8 cellular contexts compared by ENCODE assay signal in genomic region chr7:32494946-32495297, GRCh38. TPM values are rescaled to one million over a fixed set of nuclear protein-coding genes. Genes with fewer than 3 reads are reported as not detected.
DNase-seq lines count a peak whose midpoint lies in the region; ATAC-seq and TF ChIP-seq lines count a peak whose summit lies in the region.

No MANE protein-coding gene starts in this region.

- peaks cover 41% of the 10 kb centered on the region for H3K4me1 Mint-ChIP-seq in activated CD4-positive, alpha-beta T cell treated with anti-CD3 and anti-CD28 coated beads, Interleukin-2, amount 10 ng/mL, durations not matched to agents 7 days and 5 days
- H3K4me1 Mint-ChIP-seq in brain (peaks cover 45% of the 10 kb centered on the region), memory B cell (peaks cover 24% of the 10 kb centered on the region)

- no peak for TF ChIP-seq CTCF in brain (conservative IDR thresholded peaks at IDR 0.05)

- peak overlapping the region; percentile 89 for H3K27ac Mint-ChIP-seq in activated CD4-positive, alpha-beta T cell treated with anti-CD3 and anti-CD28 coated beads, Interleukin-2, amount 10 ng/mL, durations not matched to agents 7 days and 5 days
- peak overlapping the region; percentile 92 to 98 (median 95) for H3K27ac Mint-ChIP-seq in brain
- H3K27ac Mint-ChIP-seq in memory B cell, result peak overlapping the region; percentile 96

- CTCF ChIA-PET in activated CD4-positive, alpha-beta T cell treated with anti-CD3 and anti-CD28 coated beads, Interleukin-2, amount 10 ng/mL, durations not matched to agents 7 days and 5 days (lab: Charles Lee), result no interaction called here

- H3K36me3 Mint-ChIP-seq in activated CD4-positive, alpha-beta T cell treated with anti-CD3 and anti-CD28 coated beads, Interleukin-2, amount 10 ng/mL, durations not matched to agents 7 days and 5 days (ENCODE audit: low read depth), result peaks cover 15% of the 10 kb centered on the region
- H3K36me3 Mint-ChIP-seq in brain, result peaks cover 36% of the 10 kb centered on the region
- peaks cover 4% of the 10 kb centered on the region for H3K36me3 Mint-ChIP-seq in memory B cell

- POLR2A ChIA-PET in activated CD4-positive, alpha-beta T cell treated with anti-CD3 and anti-CD28 coated beads, Interleukin-2, amount 10 ng/mL, durations not matched to agents 7 days and 5 days (lab: Charles Lee), result no interaction called here

- peak overlapping the region; percentile 96 for H3K4me3 Mint-ChIP-seq in activated CD4-positive, alpha-beta T cell treated with anti-CD3 and anti-CD28 coated beads, Interleukin-2, amount 10 ng/mL, durations not matched to agents 7 days and 5 days
- H3K4me3 Mint-ChIP-seq in brain (peak overlapping the region; percentile 89 to 99 (median 96)), memory B cell (peak overlapping the region; percentile 99)

- peak; percentile 13 for ATAC-seq in HG03460 (IDR thresholded peaks at IDR 0.05; ENCODE audit: unreplicated experiment)
- no peak for ATAC-seq in memory B cell (ENCODE audit: low read depth)

- H3K27me3 Mint-ChIP-seq in activated CD4-positive, alpha-beta T cell treated with anti-CD3 and anti-CD28 coated beads, Interleukin-2, amount 10 ng/mL, durations not matched to agents 7 days and 5 days, result no peaks in the 10 kb centered on the region
- H3K27me3 Mint-ChIP-seq in brain, result peaks cover 14% of the 10 kb centered on the region
- H3K27me3 Mint-ChIP-seq in memory B cell, result no peaks in the 10 kb centered on the region

- H3K9me3 Mint-ChIP-seq in activated CD4-positive, alpha-beta T cell treated with anti-CD3 and anti-CD28 coated beads, Interleukin-2, amount 10 ng/mL, durations not matched to agents 7 days and 5 days, result no peaks in the 10 kb centered on the region
- peaks cover 0 to 8% (median 3%) of the 10 kb centered on the region in 5 experiments for H3K9me3 Mint-ChIP-seq in brain
- no peaks in the 10 kb centered on the region for H3K9me3 Mint-ChIP-seq in memory B cell

- no peak for DNase-seq in activated CD4-positive, alpha-beta T cell treated with anti-CD3 and anti-CD28 coated beads, Interleukin-2, amount 10 ng/mL, durations not matched to agents 7 days and 5 days
- DNase-seq in activated CD4-positive, alpha-beta T cell treated with anti-CD3 and anti-CD28 coated beads, Interleukin-2, amount 50 U/mL, for 1 hour, result no peak
- no peak for DNase-seq in memory B cell (ENCODE audit: low spot score in 2 of 2)
- DNase-seq in AML-193 (lab: John Stamatoyannopoulos, UW), result no peak
- no peak for DNase-seq in NCI-H1417 (lab: John Stamatoyannopoulos, UW)
- no peak for DNase-seq in activated CD4-positive, alpha-beta T cell treated with anti-CD3 and anti-CD28 coated beads for 48 hours

RNA-seq across cellular contexts. Expression of gene AVL9, which starts 0.4 kb away (rescaled TPM):
- 10 to 100 TPM; 33.2 to 35.8 TPM for total RNA-seq in activated CD4-positive, alpha-beta T cell treated with anti-CD3 and anti-CD28 coated beads, Interleukin-2, amount 10 ng/mL, durations not matched to agents 7 days and 5 days
- polyA plus RNA-seq in brain (ENCODE audit: insufficient read depth, low read depth, low replicate concordance), result 19.9 TPM

RNA-seq across cellular contexts. Expression of gene LSM5, which starts 4.7 kb away (rescaled TPM):
- total RNA-seq in activated CD4-positive, alpha-beta T cell treated with anti-CD3 and anti-CD28 coated beads, Interleukin-2, amount 10 ng/mL, durations not matched to agents 7 days and 5 days, result 10 to 100 TPM; 76.7 to 79.1 TPM
- 68.3 TPM for polyA plus RNA-seq in brain (ENCODE audit: insufficient read depth, low read depth, low replicate concordance)
